2 cellular contexts compared by ENCODE assay signal in genomic region chr19:1864480-1865171, GRCh38.
A peak's percentile ranks its signal among the peaks of the same experiment; 100 is the strongest.
TF ChIP-seq lines count a peak whose summit lies in the region.

No MANE protein-coding gene starts in this region.

TF ChIP-seq in SK-N-SH, 30 proteins besides CTCF, POLR2A, EP300 and RAD21 (continued from another document):
- TF ChIP-seq REST (IDR thresholded peaks at IDR 0.05; ENCODE audit: low read depth, low read length) = 0 out of 2 replicates have a peak, but pooled peaks have one; percentile 12
- TF ChIP-seq MAX (IDR thresholded peaks at IDR 0.05; ENCODE audit: low read depth) = peak; percentile 0; the same call in 1 of the 2 replicates
- no peak for TF ChIP-seq TCF12 (IDR thresholded peaks at IDR 0.05)

TF ChIP-seq in K562, 482 proteins besides CTCF, POLR2A, EP300 and RAD21 (continued from another document and continues in another):
- no peak for TF ChIP-seq SP2 (IDR thresholded peaks at IDR 0.05; ENCODE audit: extremely low read depth, low read depth, low read length, poor library complexity, severe bottlenecking)
- no peak for TF ChIP-seq PBX2 (CRISPR knock-in tag; IDR thresholded peaks at IDR 0.05; ENCODE audit: low read depth)
- TF ChIP-seq PBX2 (tag; conservative IDR thresholded peaks at IDR 0.05; ENCODE audit: low read depth) = no peak
- TF ChIP-seq TBL1XR1 (IDR thresholded peaks at IDR 0.05; ENCODE audit: low read length in 2 of 2) = no peak; a peak in 1 of 4 replicates
- no peak for TF ChIP-seq STAT6 (CRISPR knock-in tag; IDR thresholded peaks at IDR 0.05)
- TF ChIP-seq ZMIZ1 (IDR thresholded peaks at IDR 0.05; ENCODE audit: low read depth in 2 of 2, low read length in 2 of 2) = 0 out of 4 replicates have a peak, but pooled peaks of 1 of the 2 experiments have one; percentile 17
- no peak for TF ChIP-seq ZNF77 (CRISPR knock-in tag; IDR thresholded peaks at IDR 0.05)
- no peak for TF ChIP-seq ZNF79 (CRISPR knock-in tag; IDR thresholded peaks at IDR 0.05; ENCODE audit: low read depth)
- no peak for TF ChIP-seq PTRF (tag; IDR thresholded peaks at IDR 0.05)
- no peak for TF ChIP-seq E2F1 (CRISPR knock-in tag; IDR thresholded peaks at IDR 0.05)
- TF ChIP-seq GTF2F1 (IDR thresholded peaks at IDR 0.05; ENCODE audit: low read depth, low read length) = no peak
- TF ChIP-seq ARID4B (CRISPR knock-in tag; IDR thresholded peaks at IDR 0.05) = no peak
- TF ChIP-seq DMBX1 (CRISPR knock-in tag; IDR thresholded peaks at IDR 0.05; ENCODE audit: borderline replicate concordance) = no peak
- TF ChIP-seq GTF2B (IDR thresholded peaks at IDR 0.05; ENCODE audit: extremely low read depth, insufficient read length) = no peak
- no peak for TF ChIP-seq IRF2 (CRISPR knock-in tag; IDR thresholded peaks at IDR 0.05)
- TF ChIP-seq ZNF263 (CRISPR knock-in tag; IDR thresholded peaks at IDR 0.05; ENCODE audit: borderline replicate concordance) = no peak; the same call in 1 of the 2 replicates
- no peak for TF ChIP-seq PHF20 (IDR thresholded peaks at IDR 0.05; ENCODE audit: partially characterized antibody)
- TF ChIP-seq FOXM1 (IDR thresholded peaks at IDR 0.05; ENCODE audit: low read depth) = no peak
- no peak for TF ChIP-seq FOXM1 (CRISPR knock-in tag; IDR thresholded peaks at IDR 0.05; ENCODE audit: low read depth)
- TF ChIP-seq KDM4B (IDR thresholded peaks at IDR 0.05; ENCODE audit: borderline replicate concordance in 2 of 2, low read depth in 1 of 2) = peak in 1 of 2 experiments; percentile 38; a peak in 1 of 4 replicates
- no peak for TF ChIP-seq ZNF449 (CRISPR knock-in tag; IDR thresholded peaks at IDR 0.05)
- TF ChIP-seq ZC3H11A (IDR thresholded peaks at IDR 0.05; ENCODE audit: low read depth, low read length) = no peak
- no peak for TF ChIP-seq ARID3B (CRISPR knock-in tag; IDR thresholded peaks at IDR 0.05; ENCODE audit: borderline replicate concordance)
- no peak for TF ChIP-seq ZNF586 (CRISPR knock-in tag; conservative IDR thresholded peaks at IDR 0.05)
- 0 out of 2 replicates have a peak, but pooled peaks have one; percentile 48 for TF ChIP-seq ZBTB2 (IDR thresholded peaks at IDR 0.05)
- no peak for TF ChIP-seq MYNN (IDR thresholded peaks at IDR 0.05)
- TF ChIP-seq MYNN (CRISPR knock-in tag; IDR thresholded peaks at IDR 0.05) = no peak
- TF ChIP-seq FOXP4 (CRISPR knock-in tag; IDR thresholded peaks at IDR 0.05; ENCODE audit: borderline replicate concordance) = 0 out of 2 replicates have a peak, but pooled peaks have one; percentile 17
- TF ChIP-seq CBFA2T3 (IDR thresholded peaks at IDR 0.05) = peak; percentile 29
- TF ChIP-seq HDAC1 (IDR thresholded peaks at IDR 0.05) = peak in 1 of 2 experiments; percentile 19; a peak in 1 of 4 replicates
- TF ChIP-seq KAT2B (IDR thresholded peaks at IDR 0.05; ENCODE audit: low read depth, low read length) = no peak
- TF ChIP-seq NCOA1 (IDR thresholded peaks at IDR 0.05; ENCODE audit: low read depth) = no peak
- TF ChIP-seq MTA1 (IDR thresholded peaks at IDR 0.05; ENCODE audit: borderline replicate concordance) = no peak
